Comparison of ENCODE assay signal across 8 cellular contexts in the genomic region with DNA sequence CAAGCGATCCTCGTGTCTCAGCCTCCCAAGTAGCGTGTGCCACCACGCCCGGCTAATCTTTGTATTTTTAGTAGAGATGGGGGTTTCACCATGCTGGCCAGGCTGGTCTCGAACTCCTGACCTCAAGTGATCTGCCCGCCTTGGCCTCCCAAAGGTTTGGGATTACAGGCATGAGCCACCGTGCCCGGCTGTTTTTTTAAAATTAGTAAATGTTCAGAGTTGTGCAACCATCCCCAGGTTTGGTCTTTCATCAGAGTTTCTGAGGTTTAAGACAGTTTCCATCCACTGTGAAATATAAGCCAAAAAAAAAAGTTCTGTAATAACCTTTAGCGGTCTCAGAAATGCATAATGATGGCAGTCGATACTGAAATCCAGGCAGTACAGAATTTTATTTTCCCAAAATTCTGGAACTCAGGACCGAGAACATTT. TPM values are rescaled to one million over a fixed set of nuclear protein-coding genes. Genes with fewer than 3 reads are reported as not detected.
DNase-seq lines count a peak whose midpoint lies in the region; ATAC-seq and TF ChIP-seq lines count a peak whose summit lies in the region.

No MANE protein-coding gene starts in this region.

- H2AFZ ChIP-seq in HCT116 (ENCODE audit: low read depth, low read length, poor library complexity, severe bottlenecking) = peak overlapping the region; percentile 64
- peak overlapping the region; percentile 58 for H2AFZ ChIP-seq in neural cell (ENCODE audit: low read depth, low read length)

- H3K4me2 ChIP-seq in HCT116 (ENCODE audit: low read length) (peak overlapping the region; percentile 76), neural cell (ENCODE audit: low read length) (peak overlapping the region; percentile 68)

- H3K4me3 Mint-ChIP-seq in Caco-2 (ENCODE audit: unreplicated experiment) = peak overlapping the region; percentile 77

- RAD21 ChIA-PET in HCT116 (lab: Charles Lee; ENCODE audit: low non-redundant PET in 1 of 2, low total read pairs in 2 of 2, uncharacterized antibody in 2 of 2, unreplicated experiment in 2 of 2) = no interaction called here

- H3K36me3 Mint-ChIP-seq in Caco-2 (ENCODE audit: insufficient read depth, unreplicated experiment) = peaks cover 14% of the 10 kb centered on the region

- peaks cover 5% of the 10 kb centered on the region for H3K27me3 Mint-ChIP-seq in Caco-2 (ENCODE audit: insufficient read depth, unreplicated experiment)

- BruUV-seq in Caco-2 (replicated peaks; lab: Mats Ljungman, UMichigan) = no TSS peak
- BruUV-seq in HCT116 (replicated peaks; lab: Mats Ljungman, UMichigan) = no TSS peak

- no peak for TF ChIP-seq EP300 in neural cell (conservative IDR thresholded peaks at IDR 0.05; ENCODE audit: poor library complexity, severe bottlenecking)

- H3F3A ChIP-seq in neural cell (ENCODE audit: insufficient read depth, low read length, poor library complexity, severe bottlenecking) = peaks cover 8% of the 10 kb centered on the region

- no peaks in the 10 kb centered on the region for H4K20me1 ChIP-seq in HCT116 (ENCODE audit: insufficient read depth)
- H4K20me1 ChIP-seq in neural cell (ENCODE audit: insufficient read depth) = no peaks in the 10 kb centered on the region

- no peaks in the 10 kb centered on the region for H3K9me3 Mint-ChIP-seq in Caco-2 (ENCODE audit: unreplicated experiment)

- H3K27ac ChIP-seq in HCT116 (ENCODE audit: low read depth, low read length) (peak overlapping the region; percentile 55), neural cell (ENCODE audit: low read length) (peak overlapping the region; percentile 99)

- H3K9ac ChIP-seq in HCT116 (ENCODE audit: low read length) (peak overlapping the region; percentile 39), neural cell (ENCODE audit: low read length) (peak overlapping the region; percentile 51)

- ATAC-seq in HCT116 = peak; percentile 0; the same call in 1 of the 2 replicates

- H3K4me1 ChIP-seq in Caco-2 (peaks cover 6% of the 10 kb centered on the region), HCT116 (ENCODE audit: control insufficient read depth in 1 of 2, insufficient read depth in 2 of 2, low read length in 2 of 2) (peaks cover 3 to 21% of the 10 kb centered on the region in 2 experiments; a peak in 3 of 4 replicates)

- CTCF ChIA-PET in Caco-2 (lab: Charles Lee) (interaction anchor here (0.6 kb wide), 1 partner anchor 486 kb away, joined by 4 read pairs; no protein-coding TSS in a partner anchor), HCT116 (lab: Charles Lee) (no interaction called here)

- H3K27me3 ChIP-seq in Caco-2 (replicated peaks; ENCODE audit: control insufficient read depth, insufficient read depth, low read length) (no peaks in the 10 kb centered on the region), HCT116 (ENCODE audit: insufficient read depth, low read length) (peaks cover 9% of the 10 kb centered on the region), neural cell (ENCODE audit: insufficient read depth, low read depth, low read length) (no peaks in the 10 kb centered on the region)

- no peak for DNase-seq in Caco-2
- no peak for DNase-seq in HCT116 (ENCODE audit: low read depth, low spot score)
- DNase-seq in RKO (ENCODE audit: low spot score) = peak; percentile 20
- DNase-seq in dedifferentiated amniotic fluid mesenchymal stem cell (ENCODE audit: extremely low spot score) = peak; percentile 26
- no peak for DNase-seq in DMS53 (lab: John Stamatoyannopoulos, UW)
- DNase-seq in NCI-H526 treated with DMSO at 0.1 percent for 48 hours (lab: John Stamatoyannopoulos, UW) = no peak
- DNase-seq in G401 (ENCODE audit: low spot score) = no peak

- H3K27ac Mint-ChIP-seq in Caco-2 (ENCODE audit: unreplicated experiment) = peak overlapping the region; percentile 40

- H3K4me1 Mint-ChIP-seq in Caco-2 (ENCODE audit: low read depth, unreplicated experiment) = peaks cover 6% of the 10 kb centered on the region

- POLR2A ChIA-PET in Caco-2 (lab: Charles Lee) = interaction anchor here (0.6 kb wide), 2 partner anchors 14 to 119 kb away, joined by 3 read pairs; partner anchors contain the start of gene ARHGEF2
- POLR2A ChIA-PET in HCT116 (lab: Charles Lee) = interaction anchor here (0.6 to 1.0 kb wide), 3 partner anchors 8 to 124 kb away, joined by 3 to 5 read pairs (median 4); no protein-coding TSS in a partner anchor

- H3K9me2 ChIP-seq in HCT116 (ENCODE audit: insufficient read depth) (no peaks in the 10 kb centered on the region), neural cell (ENCODE audit: insufficient read depth, low read length) (no peaks in the 10 kb centered on the region)

- no peaks in the 10 kb centered on the region for H3K9me3 ChIP-seq in Caco-2
- H3K9me3 ChIP-seq in HCT116 (ENCODE audit: control insufficient read depth in 1 of 2, insufficient read depth in 1 of 2, low read depth in 1 of 2, low read length in 2 of 2) = no peaks in the 10 kb centered on the region
- no peaks in the 10 kb centered on the region for H3K9me3 ChIP-seq in neural cell (ENCODE audit: low read length)

- TF ChIP-seq CTCF in Caco-2 (IDR thresholded peaks at IDR 0.05; ENCODE audit: insufficient read depth in 1 of 2, low read depth in 1 of 2, low read length in 1 of 2, severe bottlenecking in 1 of 2, unreplicated experiment in 1 of 2) = no peak
- TF ChIP-seq CTCF in HCT116 (IDR thresholded peaks at IDR 0.05 in 2 of 3, conservative IDR thresholded peaks at IDR 0.05 in 1 of 3; ENCODE audit: borderline replicate concordance in 1 of 3, insufficient read depth in 1 of 3, low read depth in 2 of 3, low read length in 2 of 3) = no peak
- TF ChIP-seq CTCF in neural cell (IDR thresholded peaks at IDR 0.05; ENCODE audit: poor library complexity, severe bottlenecking) = no peak

- intact Hi-C loops in Caco-2 (cut with micrococcal nuclease; ENCODE audit: unreplicated experiment) (loop anchor here (10.0 kb wide), 1 partner anchor 56 kb away; the partner anchor contains the start of gene RIT1), HCT116 (cut with micrococcal nuclease) (no loop called here)

- TF ChIP-seq RAD21 in HCT116 (IDR thresholded peaks at IDR 0.05; ENCODE audit: low read depth) (no peak), neural cell (conservative IDR thresholded peaks at IDR 0.05) (no peak)

- H3K79me2 ChIP-seq in HCT116 (ENCODE audit: insufficient read depth, low read length) = peaks cover 28% of the 10 kb centered on the region
- peaks cover 73% of the 10 kb centered on the region for H3K79me2 ChIP-seq in neural cell (replicated peaks; ENCODE audit: insufficient read depth, low read length)

- no peak for TF ChIP-seq POLR2A in HCT116 (IDR thresholded peaks at IDR 0.05; ENCODE audit: borderline replicate concordance, extremely low read depth, insufficient read depth, insufficient read length)

- H3K36me3 ChIP-seq in Caco-2 (ENCODE audit: control insufficient read depth, insufficient read depth, low read length) (no peaks in the 10 kb centered on the region; the same call in 1 of the 2 replicates), HCT116 (ENCODE audit: control insufficient read depth in 1 of 2, insufficient read depth in 2 of 2, low read length in 2 of 2) (peaks cover 0 to 2% of the 10 kb centered on the region in 2 experiments; a peak in 2 of 4 replicates), neural cell (ENCODE audit: insufficient read depth, low read length) (no peaks in the 10 kb centered on the region)

- H3K4me3 ChIP-seq in Caco-2 (ENCODE audit: low read depth, low read length) (peak overlapping the region; percentile 48), HCT116 (replicated peaks in 1 of 2; ENCODE audit: low read depth in 1 of 2, low read length in 2 of 2) (peak overlapping the region; percentile 66 to 80), neural cell (ENCODE audit: low read length) (peak overlapping the region; percentile 78)

- in situ Hi-C loops in G401 (cut with HindIII; ENCODE audit: low sequenced_read_pairs) = no loop called here

TF ChIP-seq in HCT116, 20 proteins besides CTCF, POLR2A, EP300 and RAD21 (continues in another document):
- TF ChIP-seq FOSL1 (IDR thresholded peaks at IDR 0.05; ENCODE audit: low read depth) (no peak), ZNF274 (IDR thresholded peaks at IDR 0.05; ENCODE audit: low read depth, low read length) (no peak)

TF ChIP-seq in neural cell, 6 proteins besides CTCF, POLR2A, EP300 and RAD21 (continues in another document):
- TF ChIP-seq MXI1 (conservative IDR thresholded peaks at IDR 0.05; ENCODE audit: poor library complexity, severe bottlenecking) = no peak
- TF ChIP-seq POLR2AphosphoS5 (IDR thresholded peaks at IDR 0.05) = no peak

RNA-seq across cellular contexts. Expression of gene SYT11, which starts 0.5 kb away (rescaled TPM):
- total RNA-seq in Caco-2 (2022) (0.05 TPM in 1 of 2 replicates, not detected in the other), HCT116 (2021; ENCODE audit: unreplicated experiment) (0.17 TPM)
- 0.02 and 0.03 TPM in 2 replicates for polyA plus RNA-seq in HCT116 (2012)
- 122 and 127 TPM in 2 replicates for polyA plus RNA-seq in neural cell
- 239 and 258 TPM in 2 replicates for polyA minus RNA-seq in neural cell
- total RNA-seq in G401 (2014; rRNA removed; shearing (Covaris generic)) = 4.9 and 5.8 TPM in 2 replicates

RNA-seq across cellular contexts. Expression of gene GON4L, which starts 1.8 kb away (rescaled TPM):
- total RNA-seq in Caco-2 (2022) = 43.7 and 47.3 TPM in 2 replicates
- total RNA-seq in HCT116 (2021; ENCODE audit: unreplicated experiment) = 40.8 TPM
- 14.8 and 18.7 TPM in 2 replicates for polyA plus RNA-seq in HCT116 (2012)
- polyA plus RNA-seq in neural cell = 24.8 and 30.2 TPM in 2 replicates
- polyA minus RNA-seq in neural cell = 58.9 and 62.6 TPM in 2 replicates
- 9.4 and 14.3 TPM in 2 replicates for total RNA-seq in G401 (2014; rRNA removed; shearing (Covaris generic))

RNA-seq across cellular contexts. Expression of gene RIT1, which starts 52.3 kb away (rescaled TPM):
- total RNA-seq in Caco-2 (2022) (21.9 and 23.0 TPM in 2 replicates), HCT116 (2021; ENCODE audit: unreplicated experiment) (10.2 TPM)
- 4.1 and 7.4 TPM in 2 replicates for polyA plus RNA-seq in HCT116 (2012)
- polyA plus RNA-seq in neural cell = 78.1 and 83.5 TPM in 2 replicates
- 84.2 and 101 TPM in 2 replicates for polyA minus RNA-seq in neural cell
- total RNA-seq in G401 (2014; rRNA removed; shearing (Covaris generic)) = 22.6 and 43.9 TPM in 2 replicates

Comparison
In these comparisons a context has a peak if more than half of its experiments do, and no peak if none do; other contexts are left out.
1. DNase-seq: peak in RKO (single experiment) and dedifferentiated amniotic fluid mesenchymal stem cell (single experiment); none in Caco-2 (0 of 2), HCT116 (single experiment), DMS53 (single experiment), NCI-H526 treated with DMSO at 0.1 percent for 48 hours (single experiment) and G401 (single experiment).
2. Peak in every context shown above with its lines, with median percentiles within 50 percentile points of each other: H3K4me3 ChIP-seq.